In the genomic region with DNA sequence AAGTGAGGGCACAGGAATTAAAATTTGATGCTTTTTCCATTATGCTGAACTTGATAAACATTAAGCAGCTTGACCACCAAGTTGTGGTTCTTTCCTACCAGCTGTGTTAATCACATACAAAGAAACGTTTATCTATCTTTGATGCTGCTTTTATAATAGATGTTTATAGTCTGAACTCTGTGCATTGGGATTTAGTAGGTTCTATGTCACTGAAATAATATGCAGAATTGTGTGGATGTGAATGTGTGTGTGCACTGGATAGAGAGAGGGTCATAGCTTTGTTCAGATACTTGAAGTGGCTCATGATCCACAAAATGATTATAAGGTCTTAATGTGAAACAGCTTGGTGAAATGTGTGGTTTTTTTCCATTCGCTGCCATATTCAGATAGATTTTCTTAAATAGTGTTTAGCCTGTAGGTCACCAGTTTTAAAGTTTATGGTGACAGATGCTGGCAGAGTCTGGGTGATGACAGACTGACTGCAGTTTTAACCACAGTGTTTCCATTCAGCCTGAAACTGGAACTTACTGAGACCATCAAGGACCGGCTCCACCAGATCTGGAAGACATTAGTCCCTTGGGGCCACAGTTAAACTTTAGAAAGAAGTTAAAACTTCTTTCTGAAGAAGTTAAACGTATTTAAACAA, we compare ENCODE assay signal across 9 cellular contexts. TPM values are rescaled to one million over a fixed set of nuclear protein-coding genes. Genes with fewer than 3 reads are reported as not detected.
A peak's percentile ranks its signal among the peaks of the same experiment; 100 is the strongest.
DNase-seq lines count a peak whose midpoint lies in the region; ATAC-seq, FAIRE-seq and TF ChIP-seq lines count a peak whose summit lies in the region.
"Had no signal": no experiment of that assay in that cellular context is flagged by ENCODE, and none has a peak within 500 bp of the region (broad histone marks: within the 10 kb centered on the region; RNA-seq: fewer than 3 reads in every experiment).

No MANE protein-coding gene starts in this region.

- H3K4me3 Mint-ChIP-seq in chondrocyte (ENCODE audit: unreplicated experiment): no peak overlapping the region

- H3K27ac ChIP-seq in brain microvascular endothelial cell: no peak overlapping the region

- H3K4me3 ChIP-seq in brain microvascular endothelial cell (ENCODE audit: low read depth, low read length): no peak overlapping the region

- no peak for TF ChIP-seq CTCF in chondrocyte (IDR thresholded peaks at IDR 0.05)
- no peak for TF ChIP-seq CTCF in D721Med (IDR thresholded peaks at IDR 0.05; ENCODE audit: insufficient read depth, missing control alignments)
- TF ChIP-seq CTCF in brain microvascular endothelial cell (IDR thresholded peaks at IDR 0.05; ENCODE audit: low read depth, low read length, missing control alignments): no peak

- H3K27ac Mint-ChIP-seq in chondrocyte (ENCODE audit: unreplicated experiment): peak overlapping the region; percentile 12

- no peaks in the 10 kb centered on the region for H3K9me3 Mint-ChIP-seq in chondrocyte (ENCODE audit: low read depth)

- H3K36me3 Mint-ChIP-seq in chondrocyte (ENCODE audit: low read depth): peaks cover 16% of the 10 kb centered on the region

- no peaks in the 10 kb centered on the region for H3K27me3 Mint-ChIP-seq in chondrocyte (ENCODE audit: low read depth)

- H3K4me1 Mint-ChIP-seq in chondrocyte (ENCODE audit: low read depth): peaks cover 24% of the 10 kb centered on the region

- in situ Hi-C loops in brain microvascular endothelial cell (cut with HindIII; ENCODE audit: low pct_ligation_motif_present, low sequenced_read_pairs): no loop called here

- ATAC-seq in GM19324 (IDR thresholded peaks at IDR 0.05; ENCODE audit: low FRiP score, unreplicated experiment) (peak; percentile 78), HG03139 (IDR thresholded peaks at IDR 0.05; ENCODE audit: unreplicated experiment) (peak; percentile 71)

- no peaks in the 10 kb centered on the region for H3K27me3 ChIP-seq in brain microvascular endothelial cell (replicated peaks)

- DNase-seq in AG08395 (ENCODE audit: low spot score) (peak; percentile 35), chondrocyte (ENCODE audit: low spot score) (no peak), germinal center (ENCODE audit: low spot score) (no peak), iPS-NIHi11 (ENCODE audit: low spot score) (no peak), D721Med (ENCODE audit: insufficient read length, low spot score) (no peak), brain microvascular endothelial cell (no peak)
- DNase-seq: DND-41 had no signal

- H3K36me3 ChIP-seq in brain microvascular endothelial cell (replicated peaks): peaks cover 22% of the 10 kb centered on the region

- no peak for FAIRE-seq in D721Med (lab: Jason Lieb, UNC)

RNA-seq across cellular contexts. Expression of gene DDI2, which starts 10.2 kb away (rescaled TPM):
- total RNA-seq in chondrocyte: 17.5 to 23.2 TPM (median 20.0 TPM) in 3 replicates

RNA-seq across cellular contexts. Expression of gene AGMAT, which starts 42.6 kb away (rescaled TPM):
- 0.68 to 1.1 TPM (median 0.82 TPM) in 3 replicates for total RNA-seq in chondrocyte

RNA-seq across cellular contexts. Expression of gene PLEKHM2, which starts 56.7 kb away (rescaled TPM):
- 63.6 to 68.3 TPM (median 66.0 TPM) in 3 replicates for total RNA-seq in chondrocyte
